8 cellular contexts compared by ENCODE assay signal in the genomic region with DNA sequence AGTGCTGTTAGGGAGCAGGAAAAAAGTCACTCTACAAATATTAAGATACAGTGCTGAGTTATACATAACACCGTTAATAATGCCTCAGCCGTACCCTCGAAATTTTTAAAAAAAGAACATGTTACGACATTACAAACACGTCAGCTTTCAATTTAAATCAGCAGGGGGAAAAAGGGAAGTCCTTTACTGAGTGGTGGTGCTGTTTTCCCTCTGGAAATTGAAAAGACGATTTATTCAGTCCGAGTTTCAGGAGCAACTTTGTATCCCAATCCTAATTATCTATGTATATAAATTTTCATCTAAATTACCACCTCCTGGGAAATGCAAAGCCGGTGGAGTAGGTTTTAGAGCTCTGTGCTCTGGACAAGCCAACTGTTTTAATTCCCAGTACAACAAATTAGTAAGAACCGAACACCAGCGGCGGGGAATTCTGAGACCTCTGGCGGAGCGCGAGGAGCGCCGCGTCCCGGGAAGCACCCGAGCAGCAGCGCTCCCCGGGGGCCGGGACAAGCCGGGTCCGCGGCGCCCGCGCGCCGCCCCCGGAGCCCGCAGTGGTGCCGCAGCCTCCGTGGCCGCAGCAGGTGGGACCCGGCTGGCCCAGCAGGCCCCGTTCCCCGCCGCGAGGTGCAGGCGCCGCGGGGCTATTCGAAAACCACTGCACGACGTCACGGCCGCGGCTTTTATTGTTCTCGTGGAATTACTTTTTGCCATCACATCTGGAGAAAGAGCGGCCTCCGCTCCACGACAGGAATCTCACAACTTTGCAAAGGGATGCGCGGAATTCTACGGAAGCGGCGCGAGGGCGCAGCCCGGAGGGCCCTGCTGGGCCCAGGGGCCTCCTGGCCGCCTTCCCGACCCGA. TPM values are rescaled to one million over a fixed set of nuclear protein-coding genes. Genes with fewer than 3 reads are reported as not detected.
DNase-seq lines count a peak whose midpoint lies in the region; ATAC-seq and TF ChIP-seq lines count a peak whose summit lies in the region.

No MANE protein-coding gene starts in this region.

- peak overlapping the region; percentile 79 to 94 (median 90) for H3K4me3 Mint-ChIP-seq in naive B cell

- H3K4me3 ChIP-seq in upper lobe of right lung: peak overlapping the region; percentile 56

- peaks cover 12 to 19% (median 15%) of the 10 kb centered on the region in 3 donors for H3K4me1 Mint-ChIP-seq in naive B cell

- no peaks in the 10 kb centered on the region for H3K36me3 ChIP-seq in upper lobe of right lung

- intact Hi-C loops in upper lobe of right lung (cut with DNase I): loop anchor here (10.0 kb wide), 1 partner anchor 1022 kb away; no protein-coding TSS in a partner anchor

- peak overlapping the region in 1 of 6 donors; percentile 49 for H3K27ac Mint-ChIP-seq in naive B cell

- no peaks in the 10 kb centered on the region for H3K36me3 Mint-ChIP-seq in naive B cell

- no peaks in the 10 kb centered on the region for H3K9me3 ChIP-seq in upper lobe of right lung

- peaks cover 0 to 27% (median 5%) of the 10 kb centered on the region in 3 donors for H3K27me3 Mint-ChIP-seq in naive B cell

- DNase-seq in DMS79 treated with DMSO at 0.1 percent for 48 hours (lab: John Stamatoyannopoulos, UW) (peak; percentile 12), DMS79 (lab: John Stamatoyannopoulos, UW) (no peak), NCI-H2171 (lab: John Stamatoyannopoulos, UW) (peak; percentile 16), fibroblast of gingiva (ENCODE audit: low read depth) (peak; percentile 15), naive B cell (peak; percentile 27), upper lobe of right lung (peak; percentile 66)
- peak; percentile 14 for DNase-seq in activated CD8-positive, alpha-beta memory T cell treated with anti-CD3 and anti-CD28 coated beads, Interleukin-2, amount 50 U/mL, for 4 hours

- no peaks in the 10 kb centered on the region for H3K9me3 Mint-ChIP-seq in naive B cell

- TF ChIP-seq CTCF in upper lobe of right lung (IDR thresholded peaks at IDR 0.05): no peak

- H3K27ac ChIP-seq in upper lobe of right lung: no peak overlapping the region

- peaks cover 9% of the 10 kb centered on the region for H3K4me1 ChIP-seq in upper lobe of right lung

- peaks cover 7% of the 10 kb centered on the region for H3K27me3 ChIP-seq in upper lobe of right lung

- ATAC-seq in HG02610 (IDR thresholded peaks at IDR 0.05; ENCODE audit: unreplicated experiment) (peak; percentile 4), naive B cell (ENCODE audit: low read depth in 2 of 2) (peak in 1 of 2 donors; percentile 11), upper lobe of right lung (peak; percentile 18)

RNA-seq across cellular contexts. Expression of gene NETO2, which starts 1.0 kb away (rescaled TPM):
- polyA plus RNA-seq in naive B cell (ENCODE audit: low read depth in 6 of 6): 1 to 10 TPM in 3 of 6 donors, under 1 TPM in 3; 0.37 to 3.6 (median 0.97) TPM
- total RNA-seq in upper lobe of right lung: 11.2 TPM
